ENCODE assay signal across 8 cellular contexts in the genomic region with DNA sequence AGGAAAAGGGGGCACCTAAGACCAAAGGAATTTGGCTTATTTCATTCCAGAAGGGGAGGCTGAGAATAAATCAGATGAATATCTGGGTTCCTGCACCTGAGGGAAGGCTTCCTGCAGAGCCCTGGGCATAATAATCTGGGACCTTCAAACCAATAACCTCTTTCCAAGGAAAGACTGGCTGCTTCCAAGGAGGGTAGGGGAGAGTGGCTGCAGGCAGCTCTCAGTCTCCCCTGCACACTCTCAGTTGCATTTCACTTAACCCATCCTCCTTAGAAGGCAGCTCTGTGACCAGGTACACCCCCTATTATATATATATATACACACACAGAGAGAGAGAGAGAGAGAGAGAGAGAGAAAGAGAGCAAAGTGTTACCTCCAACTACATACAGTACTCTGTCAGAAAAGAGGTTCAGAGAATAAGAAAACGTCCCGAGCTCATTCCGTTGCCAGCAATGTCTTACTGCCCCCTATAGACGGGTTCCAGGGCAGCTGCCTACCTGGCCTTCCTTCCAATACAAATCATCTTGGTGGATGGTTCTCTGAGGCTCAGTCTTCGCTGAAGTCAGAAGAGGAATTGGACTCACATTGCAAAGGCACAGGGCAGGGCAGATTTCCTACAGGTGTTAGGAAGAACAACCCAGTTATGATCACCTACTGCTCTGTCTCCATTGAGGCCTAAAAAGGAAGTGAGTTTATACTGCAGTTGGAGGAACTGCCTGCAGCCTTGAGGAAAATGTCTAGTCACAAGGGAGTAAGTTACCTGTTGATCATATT. TPM values are rescaled to one million over a fixed set of nuclear protein-coding genes. Genes with fewer than 3 reads are reported as not detected.
DNase-seq lines count a peak whose midpoint lies in the region; ATAC-seq, FAIRE-seq and TF ChIP-seq lines count a peak whose summit lies in the region.

No MANE protein-coding gene starts in this region.

- H3K9me3 ChIP-seq in PC-3 (ENCODE audit: low read length), result no peaks in the 10 kb centered on the region
- no peaks in the 10 kb centered on the region for H3K9me3 ChIP-seq in naive thymus-derived CD4-positive, alpha-beta T cell (ENCODE audit: control insufficient read depth in 2 of 3, low read length in 3 of 3)

- no peaks in the 10 kb centered on the region for H3K36me3 ChIP-seq in PC-3 (ENCODE audit: low read depth, low read length)
- peaks cover 0 to 4% (median 0%) of the 10 kb centered on the region in 3 experiments for H3K36me3 ChIP-seq in naive thymus-derived CD4-positive, alpha-beta T cell (ENCODE audit: control insufficient read depth in 2 of 3, insufficient read depth in 3 of 3, low read length in 3 of 3)

- no peak overlapping the region for H3K4me2 ChIP-seq in PC-3 (ENCODE audit: low read length)

- intact Hi-C loops in PC-3 (cut with micrococcal nuclease), result loop anchor here (5.0 kb wide), 1 partner anchor 113 kb away; the partner anchor contains the start of genes GANC and TMEM87A
- intact Hi-C loops in naive thymus-derived CD4-positive, alpha-beta T cell (cut with micrococcal nuclease), result no loop called here

- CTCF ChIA-PET in PC-3 (lab: Charles Lee), result interaction anchor here (0.5 to 1.1 kb wide), 4 partner anchors 35 to 300 kb away, joined by 3 to 5 read pairs (median 4); no protein-coding TSS in a partner anchor
- CTCF ChIA-PET in naive thymus-derived CD4-positive, alpha-beta T cell (lab: Charles Lee), result no interaction called here
- CTCF ChIA-PET in T-cell (lab: Charles Lee), result no interaction called here

- H4K20me1 ChIP-seq in PC-3 (ENCODE audit: low read length), result no peaks in the 10 kb centered on the region

- H3K27me3 ChIP-seq in PC-3 (ENCODE audit: low read length), result no peaks in the 10 kb centered on the region
- H3K27me3 ChIP-seq in naive thymus-derived CD4-positive, alpha-beta T cell (ENCODE audit: control insufficient read depth in 2 of 2, insufficient read depth in 2 of 2, low read length in 2 of 2), result no peaks in the 10 kb centered on the region

- POLR2A ChIA-PET in PC-3 (lab: Charles Lee; ENCODE audit: unreplicated experiment), result no interaction called here
- POLR2A ChIA-PET in naive thymus-derived CD4-positive, alpha-beta T cell (lab: Charles Lee), result interaction anchor here (0.6 kb wide), 1 partner anchor 68 kb away, joined by 3 read pairs; no protein-coding TSS in a partner anchor
- POLR2A ChIA-PET in T-cell (lab: Charles Lee), result interaction anchor here (0.5 to 0.6 kb wide), 2 partner anchors 164 to 216 kb away, joined by 3 to 4 read pairs; partner anchors contain the start of gene HAUS2 (in 1 of the 2)

- H3K9ac ChIP-seq in PC-3 (ENCODE audit: low read length), result no peak overlapping the region

- no peaks in the 10 kb centered on the region for H3K9me2 ChIP-seq in PC-3 (replicated peaks; ENCODE audit: low read length)

- DNase-seq in D721Med (ENCODE audit: insufficient read length, low spot score) (peak; percentile 56), H4 (ENCODE audit: low spot score) (peak; percentile 21), PC-3 (peak; percentile 74), T-cell (no peak), NCI-H2171 treated with DMSO at 0.1 percent for 48 hours (lab: John Stamatoyannopoulos, UW) (no peak)
- DNase-seq in effector memory CD8-positive, alpha-beta T cell, result peak in 1 of 3 experiments; percentile 7
- no peak for DNase-seq in naive thymus-derived CD4-positive, alpha-beta T cell

- no TSS peak for BruUV-seq in PC-3 (replicated peaks; lab: Mats Ljungman, UMichigan)

- H3K36me3 Mint-ChIP-seq in effector memory CD8-positive, alpha-beta T cell (ENCODE audit: insufficient read depth), result no peaks in the 10 kb centered on the region
- H3K36me3 Mint-ChIP-seq in naive thymus-derived CD4-positive, alpha-beta T cell, result peaks cover 0 to 26% (median 8%) of the 10 kb centered on the region in 5 donors
- H3K36me3 Mint-ChIP-seq in T-cell, result peaks cover 35% of the 10 kb centered on the region

- no peak for FAIRE-seq in D721Med (lab: Jason Lieb, UNC)

- peak; percentile 87 for TF ChIP-seq CTCF in D721Med (IDR thresholded peaks at IDR 0.05; ENCODE audit: insufficient read depth, missing control alignments)
- peak; percentile 89 for TF ChIP-seq CTCF in PC-3 (conservative IDR thresholded peaks at IDR 0.05; ENCODE audit: low read depth, low read length)

- H2AFZ ChIP-seq in PC-3 (ENCODE audit: low read length), result peak overlapping the region; percentile 40; the same call in 1 of the 2 replicates

- ATAC-seq in PC-3, result peak; percentile 97
- peak; percentile 46 for ATAC-seq in effector memory CD8-positive, alpha-beta T cell (replicated peaks)
- ATAC-seq in naive thymus-derived CD4-positive, alpha-beta T cell, result peak; percentile 57
- no peak for ATAC-seq in T-cell (replicated peaks in 1 of 4)
- no peak for ATAC-seq in HG03457 (IDR thresholded peaks at IDR 0.05; ENCODE audit: unreplicated experiment)

- no peak overlapping the region for H3K4me3 Mint-ChIP-seq in effector memory CD8-positive, alpha-beta T cell
- H3K4me3 Mint-ChIP-seq in naive thymus-derived CD4-positive, alpha-beta T cell, result no peak overlapping the region
- no peak overlapping the region for H3K4me3 Mint-ChIP-seq in T-cell

- no peaks in the 10 kb centered on the region for H3K9me3 Mint-ChIP-seq in effector memory CD8-positive, alpha-beta T cell
- H3K9me3 Mint-ChIP-seq in naive thymus-derived CD4-positive, alpha-beta T cell, result no peaks in the 10 kb centered on the region
- no peaks in the 10 kb centered on the region for H3K9me3 Mint-ChIP-seq in T-cell

- H3K27me3 Mint-ChIP-seq in effector memory CD8-positive, alpha-beta T cell, result no peaks in the 10 kb centered on the region
- no peaks in the 10 kb centered on the region for H3K27me3 Mint-ChIP-seq in naive thymus-derived CD4-positive, alpha-beta T cell
- H3K27me3 Mint-ChIP-seq in T-cell, result no peaks in the 10 kb centered on the region

- H3K4me1 Mint-ChIP-seq in effector memory CD8-positive, alpha-beta T cell (ENCODE audit: low read depth in 2 of 2), result no peaks in the 10 kb centered on the region
- peaks cover 0 to 4% (median 0%) of the 10 kb centered on the region in 7 donors for H3K4me1 Mint-ChIP-seq in naive thymus-derived CD4-positive, alpha-beta T cell
- no peaks in the 10 kb centered on the region for H3K4me1 Mint-ChIP-seq in T-cell

- H3F3A ChIP-seq in PC-3 (ENCODE audit: low read length, unreplicated experiment), result no peaks in the 10 kb centered on the region

- H3K4me3 ChIP-seq in PC-3 (ENCODE audit: low read length), result no peak overlapping the region
- H3K4me3 ChIP-seq in naive thymus-derived CD4-positive, alpha-beta T cell (ENCODE audit: low read length), result no peak overlapping the region

- H3K79me2 ChIP-seq in PC-3 (ENCODE audit: low read length), result no peaks in the 10 kb centered on the region

- H3K27ac Mint-ChIP-seq in effector memory CD8-positive, alpha-beta T cell, result peak overlapping the region in 1 of 2 donors; percentile 78
- H3K27ac Mint-ChIP-seq in naive thymus-derived CD4-positive, alpha-beta T cell, result no peak overlapping the region
- no peak overlapping the region for H3K27ac Mint-ChIP-seq in T-cell

- H3K4me1 ChIP-seq in PC-3 (ENCODE audit: insufficient read depth, low read length), result no peaks in the 10 kb centered on the region
- no peaks in the 10 kb centered on the region for H3K4me1 ChIP-seq in naive thymus-derived CD4-positive, alpha-beta T cell (ENCODE audit: control insufficient read depth in 2 of 2, insufficient read depth in 2 of 2, low read length in 2 of 2)

- no peak overlapping the region for H3K27ac ChIP-seq in PC-3 (ENCODE audit: low read length)
- H3K27ac ChIP-seq in naive thymus-derived CD4-positive, alpha-beta T cell (ENCODE audit: low read depth, low read length), result no peak overlapping the region

RNA-seq across cellular contexts. Expression of gene CAPN3, which starts 26.1 kb away (rescaled TPM):
- total RNA-seq in H4 (2014; rRNA removed; shearing (Covaris generic)), result 0.43 TPM in 1 of 2 replicates, not detected in the other
- total RNA-seq in PC-3 (2014; rRNA removed) (0.40 TPM in 1 of 2 replicates, not detected in the other), T-cell (10 to 100 TPM; 13.4 to 19.8 (median 15.8) TPM)
- total RNA-seq in naive thymus-derived CD4-positive, alpha-beta T cell, result 10 to 100 TPM in 4 of 5 experiments, 1 to 10 TPM in 1; 6.5 to 26.1 (median 16.4) TPM
- polyA plus RNA-seq in naive thymus-derived CD4-positive, alpha-beta T cell, result under 1 TPM in 1 of 2 donors, not detected in 1; 0.48 TPM

Comparison
In these comparisons a context has a peak if more than half of its experiments do, and no peak if none do; other contexts are left out.
1. DNase-seq: peak in D721Med (single experiment), H4 (single experiment) and PC-3 (single experiment); none in naive thymus-derived CD4-positive, alpha-beta T cell (0 of 9), T-cell (0 of 34) and NCI-H2171 treated with DMSO at 0.1 percent for 48 hours (single experiment).
2. ATAC-seq: peak in PC-3 (single experiment), effector memory CD8-positive, alpha-beta T cell (single experiment) and naive thymus-derived CD4-positive, alpha-beta T cell (single experiment); none in T-cell (0 of 4) and HG03457 (single experiment).